In genomic region chr4:186685744-186686143, GRCh38 we compare ENCODE assay signal across 12 cellular contexts. TPM values are rescaled to one million over a fixed set of nuclear protein-coding genes. Genes with fewer than 3 reads are reported as not detected.
DNase-seq lines count a peak whose midpoint lies in the region; ATAC-seq, FAIRE-seq and TF ChIP-seq lines count a peak whose summit lies in the region.
"Had no signal": no experiment of that assay in that cellular context is flagged by ENCODE, and none has a peak within 500 bp of the region (broad histone marks: within the 10 kb centered on the region; RNA-seq: fewer than 3 reads in every experiment).

No MANE protein-coding gene starts in this region.

- no peaks in the 10 kb centered on the region for H3K27me3 Mint-ChIP-seq in astrocyte (ENCODE audit: low read depth, unreplicated experiment)
- H3K27me3 Mint-ChIP-seq in stimulated activated naive B cell treated with anti-CD40 and anti-IgM and Interleukin-4, amounts not matched to agents 10 μg/mL and 1 μg/mL and 100 μg/mL, for 72 hours, result no peaks in the 10 kb centered on the region

- TF ChIP-seq EP300 in sigmoid colon (IDR thresholded peaks at IDR 0.05), result no peak

- H3K4me1 Mint-ChIP-seq in astrocyte (ENCODE audit: low read depth, unreplicated experiment), result peaks cover 77% of the 10 kb centered on the region
- H3K4me1 Mint-ChIP-seq in stimulated activated naive B cell treated with anti-CD40 and anti-IgM and Interleukin-4, amounts not matched to agents 10 μg/mL and 1 μg/mL and 100 μg/mL, for 72 hours, result no peaks in the 10 kb centered on the region

- peak overlapping the region; percentile 69 for H3K4me2 ChIP-seq in astrocyte (ENCODE audit: low read length)

- H3K4me3 ChIP-seq in H7 (ENCODE audit: insufficient read depth, low read depth, low read length) (no peak overlapping the region), astrocyte (ENCODE audit: insufficient read depth, low read depth, low read length) (peak overlapping the region; percentile 15), right cardiac atrium (ENCODE audit: low read length) (no peak overlapping the region), sigmoid colon (no peak overlapping the region)
- H3K4me3 ChIP-seq: GM12878 had no signal

- TF ChIP-seq CTCF in astrocyte (IDR thresholded peaks at IDR 0.05; ENCODE audit: insufficient read depth, low read depth, low read length) (no peak), sigmoid colon (IDR thresholded peaks at IDR 0.05) (no peak)

- peaks cover 94% of the 10 kb centered on the region for H3K79me2 ChIP-seq in astrocyte (ENCODE audit: insufficient read depth, low read length)

- no peak overlapping the region for H3K4me3 Mint-ChIP-seq in astrocyte (ENCODE audit: unreplicated experiment)
- H3K4me3 Mint-ChIP-seq in stimulated activated naive B cell treated with anti-CD40 and anti-IgM and Interleukin-4, amounts not matched to agents 10 μg/mL and 1 μg/mL and 100 μg/mL, for 72 hours, result no peak overlapping the region
- H3K4me3 Mint-ChIP-seq: stimulated activated naive CD8-positive, alpha-beta T cell treated with anti-CD3 and anti-CD28 coated beads, Interleukin-15, Interleukin-2, amounts not matched to agents 100 ng/mL and 50 ng/mL, for 24 hours had no signal

- H2AFZ ChIP-seq in astrocyte (ENCODE audit: low read depth, low read length), result no peak overlapping the region

- H4K20me1 ChIP-seq in astrocyte (ENCODE audit: insufficient read depth, low read length), result peaks cover 83% of the 10 kb centered on the region

- H3K36me3 Mint-ChIP-seq in astrocyte (ENCODE audit: low read depth, unreplicated experiment), result peaks cover 3% of the 10 kb centered on the region
- H3K36me3 Mint-ChIP-seq in stimulated activated naive B cell treated with anti-CD40 and anti-IgM and Interleukin-4, amounts not matched to agents 10 μg/mL and 1 μg/mL and 100 μg/mL, for 72 hours, result no peaks in the 10 kb centered on the region

- FAIRE-seq in astrocyte (lab: Jason Lieb, UNC), result peak; percentile 98
- FAIRE-seq: GM12878 had no signal

- H3K4me1 ChIP-seq in astrocyte (ENCODE audit: insufficient read depth, low read length), result peaks cover 35% of the 10 kb centered on the region
- H3K4me1 ChIP-seq in right cardiac atrium (ENCODE audit: control insufficient read depth, insufficient read depth, low read length), result no peaks in the 10 kb centered on the region
- peaks cover 0 to 68% (median 56%) of the 10 kb centered on the region in 4 donors for H3K4me1 ChIP-seq in sigmoid colon

- H3K36me3 ChIP-seq in H7 (replicated peaks; ENCODE audit: control insufficient read depth, insufficient read depth, low read length) (no peaks in the 10 kb centered on the region), astrocyte (ENCODE audit: insufficient read depth, low read length) (peaks cover 6% of the 10 kb centered on the region), sigmoid colon (no peaks in the 10 kb centered on the region)

- no peaks in the 10 kb centered on the region for H3K27me3 ChIP-seq in H7 (ENCODE audit: control insufficient read depth, insufficient read depth, low read length)
- no peaks in the 10 kb centered on the region for H3K27me3 ChIP-seq in astrocyte (ENCODE audit: insufficient read depth, low read length)
- H3K27me3 ChIP-seq in right cardiac atrium (ENCODE audit: control insufficient read depth, insufficient read depth), result no peaks in the 10 kb centered on the region
- no peaks in the 10 kb centered on the region for H3K27me3 ChIP-seq in sigmoid colon

- no peak for TF ChIP-seq POLR2A in sigmoid colon (IDR thresholded peaks at IDR 0.05)

- H3K27ac ChIP-seq in astrocyte (ENCODE audit: low read depth, low read length), result peak overlapping the region; percentile 54
- peak overlapping the region; percentile 48 for H3K27ac ChIP-seq in right cardiac atrium (ENCODE audit: low read length)
- peak overlapping the region; percentile 75 to 83 (median 82) for H3K27ac ChIP-seq in sigmoid colon

- H3K9ac ChIP-seq in astrocyte (ENCODE audit: low read length), result peak overlapping the region; percentile 43

- no peaks in the 10 kb centered on the region for H3K9me3 Mint-ChIP-seq in astrocyte (ENCODE audit: unreplicated experiment)
- peaks cover 0 to 4% of the 10 kb centered on the region in 2 donors for H3K9me3 Mint-ChIP-seq in stimulated activated naive B cell treated with anti-CD40 and anti-IgM and Interleukin-4, amounts not matched to agents 10 μg/mL and 1 μg/mL and 100 μg/mL, for 72 hours

- peak; percentile 1 for DNase-seq in H7
- peak; percentile 96 for DNase-seq in astrocyte (ENCODE audit: low read depth)
- no peak for DNase-seq in right cardiac atrium
- DNase-seq in sigmoid colon, result no peak
- no peak for DNase-seq in stimulated activated naive B cell treated with anti-CD40 and anti-IgM and Interleukin-4, amounts not matched to agents 10 μg/mL and 1 μg/mL and 100 μg/mL, for 72 hours
- no peak for DNase-seq in activated CD8-positive, alpha-beta memory T cell treated with anti-CD3 and anti-CD28 coated beads, Interleukin-2, amount 50 U/mL, for 4 hours
- DNase-seq: dermis blood vessel endothelial cell, NCI-H2029 had no signal

- no peaks in the 10 kb centered on the region for H3K9me3 ChIP-seq in astrocyte (ENCODE audit: insufficient read depth, low read depth, low read length)
- no peaks in the 10 kb centered on the region for H3K9me3 ChIP-seq in right cardiac atrium (ENCODE audit: control insufficient read depth, low read length)
- no peaks in the 10 kb centered on the region for H3K9me3 ChIP-seq in sigmoid colon

- ATAC-seq in right cardiac atrium, result peak; percentile 34 to 48
- no peak for ATAC-seq in stimulated activated naive B cell treated with anti-CD40 and anti-IgM and Interleukin-4, amounts not matched to agents 10 μg/mL and 1 μg/mL and 100 μg/mL, for 72 hours (replicated peaks)
- ATAC-seq in HG02571 (IDR thresholded peaks at IDR 0.05; ENCODE audit: unreplicated experiment), result no peak
- ATAC-seq in GM21360 (IDR thresholded peaks at IDR 0.05; ENCODE audit: unreplicated experiment), result no peak
- ATAC-seq: GM12878 had no signal

- intact Hi-C loops in right cardiac atrium (cut with DNase I) (no loop called here), sigmoid colon (cut with DNase I) (no loop called here)

- H3K27ac Mint-ChIP-seq in astrocyte (ENCODE audit: unreplicated experiment), result peak overlapping the region; percentile 96
- no peak overlapping the region for H3K27ac Mint-ChIP-seq in stimulated activated naive B cell treated with anti-CD40 and anti-IgM and Interleukin-4, amounts not matched to agents 10 μg/mL and 1 μg/mL and 100 μg/mL, for 72 hours
- H3K27ac Mint-ChIP-seq: stimulated activated naive CD8-positive, alpha-beta T cell treated with anti-CD3 and anti-CD28 coated beads, Interleukin-15, Interleukin-2, amounts not matched to agents 100 ng/mL and 50 ng/mL, for 24 hours had no signal

- WGBS in right cardiac atrium, result 52% methylated on average over 3 of the region's 3 CpGs
- WGBS in sigmoid colon, 2 donors, result 40 to 66% methylated on average over 3 of the region's 3 CpGs

RNA-seq across cellular contexts. Expression of gene FAT1, which starts 37.9 kb away (rescaled TPM):
- total RNA-seq in H7 (2014; rRNA removed; shearing (Covaris generic)), result 83.9 and 108 TPM in 2 replicates
- total RNA-seq in astrocyte (590 and 591 TPM in 2 replicates), right cardiac atrium (10 to 100 TPM; 76.7 to 95.2 (median 82.9) TPM), sigmoid colon (100 to 1,000 TPM in 3 of 4 donors, 10 to 100 TPM in 1; 93.1 to 146 (median 125) TPM)
- polyA plus RNA-seq in right cardiac atrium (29.7 TPM), sigmoid colon (10 to 100 TPM; 12.6 to 72.3 (median 15.0) TPM)

Comparison
In these comparisons a context has a peak if more than half of its experiments do, and no peak if none do; other contexts are left out.
1. DNase-seq: peak in H7 (single experiment) and astrocyte (single experiment); none in right cardiac atrium (0 of 3), sigmoid colon (single experiment), stimulated activated naive B cell treated with anti-CD40 and anti-IgM and Interleukin-4, amounts not matched to agents 10 μg/mL and 1 μg/mL and 100 μg/mL, for 72 hours (single experiment) and activated CD8-positive, alpha-beta memory T cell treated with anti-CD3 and anti-CD28 coated beads, Interleukin-2, amount 50 U/mL, for 4 hours (single experiment).
2. ATAC-seq: peak in right cardiac atrium (2 of 2); none in stimulated activated naive B cell treated with anti-CD40 and anti-IgM and Interleukin-4, amounts not matched to agents 10 μg/mL and 1 μg/mL and 100 μg/mL, for 72 hours (0 of 2), HG02571 (single experiment) and GM21360 (single experiment).
3. Peak in every context shown above with its lines, with median percentiles within 50 percentile points of each other: H3K27ac ChIP-seq.